In genomic region chr17:27544350-27545131, GRCh38 we compare ENCODE assay signal across 8 cellular contexts.
DNase-seq lines count a peak whose midpoint lies in the region; ATAC-seq and TF ChIP-seq lines count a peak whose summit lies in the region.

No MANE protein-coding gene starts in this region.

- ATAC-seq in GM21390 (IDR thresholded peaks at IDR 0.05; ENCODE audit: unreplicated experiment) (peak; percentile 81), sciatic nerve (no peak)
- ATAC-seq in activated CD8-positive, alpha-beta T cell treated with anti-CD3 and anti-CD28 coated beads for 36 hours = peak; percentile 86

- H3K36me3 Mint-ChIP-seq in activated CD8-positive, alpha-beta T cell treated with anti-CD3 and anti-CD28 coated beads for 36 hours (ENCODE audit: low read depth) = peaks cover 3% of the 10 kb centered on the region

- peak overlapping the region; percentile 89 for H3K27ac Mint-ChIP-seq in activated CD8-positive, alpha-beta T cell treated with anti-CD3 and anti-CD28 coated beads for 36 hours

- no peak overlapping the region for H3K4me3 ChIP-seq in spleen

- H3K4me1 ChIP-seq in spleen = peaks cover 15 to 86% (median 71%) of the 10 kb centered on the region in 6 donors

- peaks cover 65% of the 10 kb centered on the region for H3K4me1 Mint-ChIP-seq in activated CD8-positive, alpha-beta T cell treated with anti-CD3 and anti-CD28 coated beads for 36 hours (ENCODE audit: low read depth)

- no peak for TF ChIP-seq POLR2A in spleen (IDR thresholded peaks at IDR 0.05)

- H3K9me3 Mint-ChIP-seq in activated CD8-positive, alpha-beta T cell treated with anti-CD3 and anti-CD28 coated beads for 36 hours = no peaks in the 10 kb centered on the region

- WGBS in spleen, 5 donors = 25 to 48% (median 39%) methylated on average over 10 of the region's 10 CpGs

- peak overlapping the region in 1 of 8 donors; percentile 47 for H3K27ac ChIP-seq in spleen

- CTCF ChIA-PET in activated CD8-positive, alpha-beta T cell treated with anti-CD3 and anti-CD28 coated beads for 36 hours (lab: Charles Lee) = interaction anchor here (0.6 to 4.1 kb wide), 19 partner anchors 10 to 162 kb away, joined by 3 to 29 read pairs (median 5); partner anchors contain the start of gene KSR1

- DNase-seq in GF-D8 (lab: John Stamatoyannopoulos, UW) (peak; percentile 89), HT1080 (ENCODE audit: low read depth) (peak; percentile 77), spleen (peak; percentile 51), NCI-H1930 (lab: John Stamatoyannopoulos, UW) (no peak), sciatic nerve (ENCODE audit: low spot score) (no peak), globus pallidus (ENCODE audit: low spot score) (no peak)
- DNase-seq in activated CD8-positive, alpha-beta T cell treated with anti-CD3 and anti-CD28 coated beads for 36 hours = peak; percentile 96

- no peak for TF ChIP-seq CTCF in activated CD8-positive, alpha-beta T cell treated with anti-CD3 and anti-CD28 coated beads for 36 hours (IDR thresholded peaks at IDR 0.05)
- TF ChIP-seq CTCF in spleen (IDR thresholded peaks at IDR 0.05 in 8 of 11, conservative IDR thresholded peaks at IDR 0.05 in 3 of 11) = peak in 2 of 11 experiments; percentile 11 to 26

- H3K27me3 ChIP-seq in spleen (replicated peaks in 1 of 7) = no peaks in the 10 kb centered on the region

- H3K4me3 Mint-ChIP-seq in activated CD8-positive, alpha-beta T cell treated with anti-CD3 and anti-CD28 coated beads for 36 hours = peak overlapping the region; percentile 67

- intact Hi-C loops in activated CD8-positive, alpha-beta T cell treated with anti-CD3 and anti-CD28 coated beads for 36 hours (cut with micrococcal nuclease) = loop anchor here (2.0 kb wide), 2 partner anchors 34 to 72 kb away; no protein-coding TSS in a partner anchor
- intact Hi-C loops in spleen (cut with DNase I; ENCODE audit: low total_unique reads) (no loop called here), sciatic nerve (cut with DNase I) (no loop called here)

- no peaks in the 10 kb centered on the region for H3K9me3 ChIP-seq in spleen

- no peaks in the 10 kb centered on the region for H3K36me3 ChIP-seq in spleen

- H3K27me3 Mint-ChIP-seq in activated CD8-positive, alpha-beta T cell treated with anti-CD3 and anti-CD28 coated beads for 36 hours = peaks cover 2% of the 10 kb centered on the region

- POLR2A ChIA-PET in activated CD8-positive, alpha-beta T cell treated with anti-CD3 and anti-CD28 coated beads for 36 hours (lab: Charles Lee) = interaction anchor here (0.6 to 6.0 kb wide), 14 partner anchors 9 to 91 kb away, joined by 3 to 63 read pairs (median 4); no protein-coding TSS in a partner anchor

Comparison
In these comparisons a context has a peak if more than half of its experiments do, and no peak if none do; other contexts are left out.
1. DNase-seq: peak in GF-D8 (single experiment), HT1080 (single experiment), activated CD8-positive, alpha-beta T cell treated with anti-CD3 and anti-CD28 coated beads for 36 hours (single experiment) and spleen (single experiment); none in NCI-H1930 (0 of 2), sciatic nerve (single experiment) and globus pallidus (single experiment).